8 cellular contexts compared by ENCODE assay signal in genomic region chr14:73662439-73663056, GRCh38. TPM values are rescaled to one million over a fixed set of nuclear protein-coding genes. Genes with fewer than 3 reads are reported as not detected.
DNase-seq lines count a peak whose midpoint lies in the region; ATAC-seq and TF ChIP-seq lines count a peak whose summit lies in the region.

No MANE protein-coding gene starts in this region.

- H3K9me3 Mint-ChIP-seq in neural crest cell, result no peaks in the 10 kb centered on the region

- H3K4me3 Mint-ChIP-seq in neural crest cell, result no peak overlapping the region

- ATAC-seq in HG03039 (IDR thresholded peaks at IDR 0.05; ENCODE audit: unreplicated experiment), result no peak

- H3K27me3 Mint-ChIP-seq in neural crest cell (ENCODE audit: low read depth), result no peaks in the 10 kb centered on the region

- DNase-seq in EH (ENCODE audit: low read depth) (peak; percentile 97), NCI-H2171 (lab: John Stamatoyannopoulos, UW) (peak; percentile 50), cerebellar cortex (ENCODE audit: low spot score) (peak; percentile 31), neural crest cell (ENCODE audit: low read depth, low spot score) (no peak), DMS153 (lab: John Stamatoyannopoulos, UW) (no peak), NOMO-1 (lab: John Stamatoyannopoulos, UW; ENCODE audit: unreplicated experiment in 2 of 2) (no peak), activated gamma-delta T cell treated with Interleukin-2 at 50 U/mL for 16 hours (no peak)

- H3K4me1 Mint-ChIP-seq in neural crest cell, result no peaks in the 10 kb centered on the region

- H3K36me3 Mint-ChIP-seq in neural crest cell (ENCODE audit: low read depth), result peaks cover 8% of the 10 kb centered on the region

- no peak overlapping the region for H3K27ac Mint-ChIP-seq in neural crest cell (ENCODE audit: unreplicated experiment)

- TF ChIP-seq CTCF in neural crest cell (conservative IDR thresholded peaks at IDR 0.05), result peak; percentile 58

RNA-seq across cellular contexts. Expression of gene DNAL1, which starts 17.8 kb away (rescaled TPM):
- 18.1 and 20.1 TPM in 2 replicates for total RNA-seq in neural crest cell

RNA-seq across cellular contexts. Expression of gene ACOT6, which starts 50.2 kb away (rescaled TPM):
- total RNA-seq in neural crest cell, result not detected in 2 replicates

RNA-seq across cellular contexts. Expression of gene PNMA1, which starts 51.6 kb away (rescaled TPM):
- 94.4 and 97.4 TPM in 2 replicates for total RNA-seq in neural crest cell

Comparison
In these comparisons a context has a peak if more than half of its experiments do, and no peak if none do; other contexts are left out.
1. DNase-seq: peak in EH (single experiment), NCI-H2171 (single experiment) and cerebellar cortex (single experiment); none in neural crest cell (single experiment), DMS153 (single experiment), NOMO-1 (0 of 2) and activated gamma-delta T cell treated with Interleukin-2 at 50 U/mL for 16 hours (single experiment).